1 cellular context compared by ENCODE assay signal in the genomic region with DNA sequence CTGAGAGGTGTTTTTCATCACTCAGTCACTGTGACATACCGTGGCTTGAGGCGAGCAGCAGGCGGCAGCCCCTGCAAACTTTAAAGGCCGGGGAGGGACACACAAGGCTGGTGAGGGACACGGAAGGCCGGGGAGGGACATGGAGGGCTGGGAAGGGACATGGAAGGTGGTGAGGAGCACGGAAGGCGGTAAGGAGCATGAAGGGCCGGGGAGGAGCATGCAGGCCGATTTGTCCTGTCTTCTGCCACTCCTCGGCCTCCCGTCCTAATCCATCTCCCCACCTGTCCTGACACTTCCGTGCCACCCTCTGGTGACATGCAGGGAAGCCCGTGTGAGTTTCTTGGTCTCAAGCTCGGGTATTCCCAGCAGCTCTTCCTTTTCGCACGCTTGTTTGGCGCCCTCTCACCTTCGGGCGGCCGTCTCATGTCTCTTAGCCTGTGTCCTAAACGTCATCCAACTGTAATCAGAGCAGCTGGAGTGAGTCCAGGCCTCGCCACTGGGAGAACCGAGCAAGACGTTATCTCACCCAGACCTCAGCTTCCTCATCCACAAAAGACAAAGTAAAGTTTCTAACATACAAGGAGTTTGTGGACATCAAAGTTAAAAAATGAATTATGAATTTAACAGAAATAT.
TF ChIP-seq lines count a peak whose summit lies in the region.

No MANE protein-coding gene starts in this region.

TF ChIP-seq in IMR-90, 13 proteins besides CTCF, POLR2A, EP300 and RAD21:
- TF ChIP-seq BHLHE40 (IDR thresholded peaks at IDR 0.05; ENCODE audit: low read depth, low read length): no peak
- TF ChIP-seq MAZ (IDR thresholded peaks at IDR 0.05; ENCODE audit: borderline replicate concordance, low read depth, low read length): no peak
- TF ChIP-seq MXI1 (IDR thresholded peaks at IDR 0.05; ENCODE audit: borderline replicate concordance, low read depth, low read length): no peak
- no peak for TF ChIP-seq RFX5 (IDR thresholded peaks at IDR 0.05; ENCODE audit: low read depth, low read length)
- TF ChIP-seq CHD1 (IDR thresholded peaks at IDR 0.05; ENCODE audit: low read depth, low read length): no peak
- TF ChIP-seq NFE2L2 (IDR thresholded peaks at IDR 0.05; ENCODE audit: low read depth, low read length): no peak
TF ChIP-seq in IMR-90: peak in this region for 0.
